In genomic region chr2:44171018-44171417, GRCh38 we compare ENCODE assay signal across 8 cellular contexts. TPM values are rescaled to one million over a fixed set of nuclear protein-coding genes. Genes with fewer than 3 reads are reported as not detected.
DNase-seq lines count a peak whose midpoint lies in the region; ATAC-seq, FAIRE-seq and TF ChIP-seq lines count a peak whose summit lies in the region.

No MANE protein-coding gene starts in this region.

- DNase-seq in A549 (ENCODE audit: low read depth in 1 of 2, low spot score in 1 of 2) (peak in 1 of 2 experiments; percentile 19), HCT116 (ENCODE audit: low read depth, low spot score) (peak; percentile 44), astrocyte of the cerebellum (ENCODE audit: low read depth) (peak; percentile 24), left lung (no peak), upper lobe of left lung (no peak), UCSD-AML1 (lab: John Stamatoyannopoulos, UW; ENCODE audit: unreplicated experiment) (no peak), NCI-H2171 (lab: John Stamatoyannopoulos, UW) (no peak)

- intact Hi-C loops in HCT116 (cut with micrococcal nuclease): no loop called here
- intact Hi-C loops in left lung (cut with DNase I): no loop called here

- 0 out of 2 replicates have a peak, but pooled peaks cover 6% of the 10 kb centered on the region for H4K20me1 ChIP-seq in HCT116 (ENCODE audit: insufficient read depth)

- in situ Hi-C loops in astrocyte of the cerebellum (cut with HindIII; ENCODE audit: low sequenced_read_pairs): no loop called here

- H3K4me3 ChIP-seq in A549: peak overlapping the region; percentile 83
- peak overlapping the region; percentile 12 to 78 for H3K4me3 ChIP-seq in HCT116 (replicated peaks in 1 of 2; ENCODE audit: low read depth in 1 of 2, low read length in 2 of 2)
- peak overlapping the region; percentile 88 for H3K4me3 ChIP-seq in astrocyte of the cerebellum (ENCODE audit: low read depth, low read length)
- peak overlapping the region in 1 of 2 donors; percentile 97 for H3K4me3 ChIP-seq in left lung
- H3K4me3 ChIP-seq in upper lobe of left lung: peak overlapping the region in 3 of 4 donors; percentile 77 to 97 (median 94)

- H3K36me3 ChIP-seq in HCT116 (ENCODE audit: control insufficient read depth in 1 of 2, insufficient read depth in 2 of 2, low read length in 2 of 2): no peaks in the 10 kb centered on the region
- no peaks in the 10 kb centered on the region for H3K36me3 ChIP-seq in left lung
- no peaks in the 10 kb centered on the region for H3K36me3 ChIP-seq in upper lobe of left lung

- peak overlapping the region; percentile 87 for H3K9ac ChIP-seq in HCT116 (ENCODE audit: low read length)

- no peaks in the 10 kb centered on the region for H3K9me2 ChIP-seq in HCT116 (ENCODE audit: insufficient read depth)

- no peak for ATAC-seq in A549
- ATAC-seq in HCT116: no peak
- no peak for ATAC-seq in left lung
- ATAC-seq in upper lobe of left lung (ENCODE audit: low FRiP score in 2 of 2): no peak
- no peak for ATAC-seq in HG02981 (IDR thresholded peaks at IDR 0.05; ENCODE audit: unreplicated experiment)

- TF ChIP-seq POLR2A in A549 (IDR thresholded peaks at IDR 0.05; ENCODE audit: low read length) (no peak), HCT116 (IDR thresholded peaks at IDR 0.05; ENCODE audit: borderline replicate concordance, extremely low read depth, insufficient read depth, insufficient read length) (no peak), upper lobe of left lung (IDR thresholded peaks at IDR 0.05) (no peak)

- peak overlapping the region; percentile 84 for H3K4me2 ChIP-seq in A549
- peak overlapping the region; percentile 93 for H3K4me2 ChIP-seq in HCT116 (ENCODE audit: low read length)

- RAD21 ChIA-PET in HCT116 (lab: Charles Lee; ENCODE audit: low non-redundant PET in 1 of 2, low total read pairs in 2 of 2, uncharacterized antibody in 2 of 2, unreplicated experiment in 2 of 2): no interaction called here

- TF ChIP-seq EP300 in A549 (IDR thresholded peaks at IDR 0.05) (no peak), upper lobe of left lung (IDR thresholded peaks at IDR 0.05) (no peak)

- WGBS in A549 (ENCODE audit: missing lambda C conversion rate): 2% methylated on average over 2 of the region's 2 CpGs
- 31 to 39% methylated on average over 2 of the region's 2 CpGs for WGBS in upper lobe of left lung, 2 donors

- CTCF ChIA-PET in A549 (lab: Yijun Ruan, JAX) (interaction anchor here (0.6 to 2.8 kb wide), 7 partner anchors 10 to 127 kb away, joined by 3 to 14 read pairs (median 5); no protein-coding TSS in a partner anchor), HCT116 (lab: Charles Lee) (no interaction called here)

- H2AFZ ChIP-seq in HCT116 (ENCODE audit: low read depth, low read length, poor library complexity, severe bottlenecking): no peak overlapping the region

- H3K27ac ChIP-seq in A549: peak overlapping the region; percentile 71 to 86
- peak overlapping the region; percentile 37; the same call in 1 of the 2 replicates for H3K27ac ChIP-seq in HCT116 (ENCODE audit: low read depth, low read length)
- H3K27ac ChIP-seq in left lung: peak overlapping the region; percentile 92 to 96
- peak overlapping the region; percentile 35 to 99 (median 96) for H3K27ac ChIP-seq in upper lobe of left lung

- TF ChIP-seq CTCF in A549 (IDR thresholded peaks at IDR 0.05) (no peak), HCT116 (IDR thresholded peaks at IDR 0.05 in 2 of 3, conservative IDR thresholded peaks at IDR 0.05 in 1 of 3; ENCODE audit: borderline replicate concordance in 1 of 3, insufficient read depth in 1 of 3, low read depth in 2 of 3, low read length in 2 of 3) (no peak), astrocyte of the cerebellum (IDR thresholded peaks at IDR 0.05; ENCODE audit: low read depth, low read length, missing control alignments) (no peak), left lung (IDR thresholded peaks at IDR 0.05) (no peak), upper lobe of left lung (IDR thresholded peaks at IDR 0.05) (no peak)

- H3K27me3 ChIP-seq in HCT116 (ENCODE audit: insufficient read depth, low read length) (no peaks in the 10 kb centered on the region), left lung (no peaks in the 10 kb centered on the region), upper lobe of left lung (no peaks in the 10 kb centered on the region)

- H3K4me1 ChIP-seq in A549 (peaks cover 54% of the 10 kb centered on the region), HCT116 (ENCODE audit: control insufficient read depth in 1 of 2, insufficient read depth in 2 of 2, low read length in 2 of 2) (peaks cover 7 to 69% of the 10 kb centered on the region in 2 experiments), left lung (peaks cover 21 to 53% of the 10 kb centered on the region in 2 donors), upper lobe of left lung (peaks cover 29 to 44% (median 36%) of the 10 kb centered on the region in 4 donors)

- no TSS peak for BruUV-seq in HCT116 (replicated peaks; lab: Mats Ljungman, UMichigan)

- FAIRE-seq in A549 (lab: Jason Lieb, UNC): peak; percentile 77

- H3K79me2 ChIP-seq in HCT116 (ENCODE audit: insufficient read depth, low read length): peaks cover 64% of the 10 kb centered on the region

- H3K9me3 ChIP-seq in A549 (no peaks in the 10 kb centered on the region), HCT116 (ENCODE audit: control insufficient read depth in 1 of 2, insufficient read depth in 1 of 2, low read depth in 1 of 2, low read length in 2 of 2) (no peaks in the 10 kb centered on the region), left lung (no peaks in the 10 kb centered on the region), upper lobe of left lung (no peaks in the 10 kb centered on the region)

- POLR2A ChIA-PET in A549 (lab: Yijun Ruan, JAX): interaction anchor here (0.6 kb wide), 1 partner anchor 21 kb away, joined by 4 read pairs; no protein-coding TSS in a partner anchor
- POLR2A ChIA-PET in HCT116 (lab: Charles Lee): no interaction called here

- TF ChIP-seq RAD21 in A549 (conservative IDR thresholded peaks at IDR 0.05 in 1 of 2, IDR thresholded peaks at IDR 0.05 in 1 of 2): no peak
- no peak for TF ChIP-seq RAD21 in HCT116 (IDR thresholded peaks at IDR 0.05; ENCODE audit: low read depth)

TF ChIP-seq in A549, 52 proteins besides CTCF, POLR2A, EP300 and RAD21:
- no peak for TF ChIP-seq FOSL2 (IDR thresholded peaks at IDR 0.05)
- peak; percentile 52; the same call in 1 of the 2 replicates for TF ChIP-seq FOSL2 (CRISPR knock-in tag; IDR thresholded peaks at IDR 0.05)
- no peak for TF ChIP-seq ZFP36 (IDR thresholded peaks at IDR 0.05; ENCODE audit: borderline replicate concordance, partially characterized antibody)
- TF ChIP-seq CEBPB (IDR thresholded peaks at IDR 0.05): peak in 1 of 2 experiments; percentile 39; a peak in 2 of 4 replicates

TF ChIP-seq in HCT116, 20 proteins besides CTCF, POLR2A, EP300 and RAD21 (continues in another document):
- TF ChIP-seq YY1 (IDR thresholded peaks at IDR 0.05; ENCODE audit: extremely low read depth, insufficient replicate concordance, low read depth, low read length): no peak
- TF ChIP-seq EGR1 (IDR thresholded peaks at IDR 0.05; ENCODE audit: low read depth): no peak
- no peak for TF ChIP-seq SRF (IDR thresholded peaks at IDR 0.05; ENCODE audit: low read depth)
- peak; percentile 37; the same call in 1 of the 2 replicates for TF ChIP-seq JUND (IDR thresholded peaks at IDR 0.05)
- no peak for TF ChIP-seq REST (IDR thresholded peaks at IDR 0.05; ENCODE audit: low read depth)
- no peak for TF ChIP-seq EZH2 (IDR thresholded peaks at IDR 0.05)
- TF ChIP-seq ELF1 (IDR thresholded peaks at IDR 0.05; ENCODE audit: borderline replicate concordance, low read depth): no peak
- no peak for TF ChIP-seq CBX3 (IDR thresholded peaks at IDR 0.05; ENCODE audit: low read depth)
- TF ChIP-seq ZFX (IDR thresholded peaks at IDR 0.05): no peak
- no peak for TF ChIP-seq MAX (IDR thresholded peaks at IDR 0.05)
- no peak for TF ChIP-seq ATF3 (IDR thresholded peaks at IDR 0.05)
- no peak for TF ChIP-seq ZNF274 (IDR thresholded peaks at IDR 0.05; ENCODE audit: low read depth, low read length)

RNA-seq across cellular contexts. Expression of gene PPM1B, which starts 2.3 kb away (rescaled TPM):
- polyA plus RNA-seq in A549 (2011; rRNA removed) (75.1 and 78.3 TPM in 2 replicates), A549 (2017; fragmentation: RNase III; extraction: RNeasy Plus Mini Kit Qiagen cat#74134 plus additional on column Dnase treatment) (49.0 to 51.2 TPM (median 49.1 TPM) in 3 replicates)
- 21.7 and 25.3 TPM in 2 replicates for polyA plus RNA-seq in A549 (2012; cell fraction: cytosol; rRNA removed)
- polyA plus RNA-seq in A549 (2012; cell fraction: nucleus; rRNA removed): 9.8 and 13.3 TPM in 2 replicates
- 51.2 and 60.5 TPM in 2 replicates for polyA minus RNA-seq in A549 (2011; rRNA and poly(A)+ RNA removed)
- total RNA-seq in HCT116 (2021; ENCODE audit: unreplicated experiment) (36.9 TPM), left lung (10 to 100 TPM; 37.5 to 38.4 TPM), upper lobe of left lung (10 to 100 TPM; 35.5 to 71.2 (median 45.6) TPM)
- 23.7 and 24.8 TPM in 2 replicates for polyA plus RNA-seq in HCT116 (2012)

Comparison
In these comparisons a context has a peak if more than half of its experiments do, and no peak if none do; other contexts are left out.
1. DNase-seq: peak in HCT116 (single experiment) and astrocyte of the cerebellum (single experiment); none in left lung (0 of 2), upper lobe of left lung (0 of 2), UCSD-AML1 (single experiment) and NCI-H2171 (single experiment).
2. H3K27ac ChIP-seq: peak in every context shown above with its lines; median percentile 96 in upper lobe of left lung; 94 in left lung; 78 in A549; 37 in HCT116.